8 cellular contexts compared by ENCODE assay signal in the genomic region with DNA sequence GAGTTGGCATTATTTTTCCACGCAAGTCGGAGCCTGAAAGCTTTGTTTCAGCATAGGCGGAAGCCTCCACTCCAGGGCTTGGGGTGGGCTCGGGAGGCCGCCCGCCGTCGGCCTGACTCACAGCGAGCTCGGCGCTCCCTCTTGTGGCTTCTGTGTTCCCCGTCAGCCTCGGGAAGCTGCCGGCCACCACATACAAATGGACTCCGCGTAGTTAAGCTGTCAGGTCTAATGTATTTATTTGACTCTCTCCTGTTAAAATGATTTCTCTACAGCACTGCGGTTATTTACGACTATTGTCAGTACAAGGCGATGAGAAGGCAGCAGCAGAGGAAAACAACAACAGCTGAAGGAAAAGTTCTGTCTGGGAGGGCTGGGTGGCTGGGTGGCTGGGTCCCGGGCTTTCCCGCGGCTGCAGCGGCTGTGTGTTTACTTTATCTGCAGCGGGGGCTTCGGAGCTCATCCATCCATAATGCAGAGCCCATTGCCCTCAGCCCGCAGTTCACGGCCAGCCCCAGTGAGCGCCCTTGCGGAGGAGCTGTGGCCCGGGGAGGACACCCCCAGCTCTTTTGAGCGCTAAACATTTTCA.
DNase-seq lines count a peak whose midpoint lies in the region; ATAC-seq and TF ChIP-seq lines count a peak whose summit lies in the region.

No MANE protein-coding gene starts in this region.

- ATAC-seq in GM21381 (IDR thresholded peaks at IDR 0.05; ENCODE audit: unreplicated experiment) (peak; percentile 80), lung (ENCODE audit: insufficient read depth, low FRiP score) (peak; percentile 59)
- ATAC-seq in stimulated activated naive CD8-positive, alpha-beta T cell treated with anti-CD3 and anti-CD28 coated beads, Interleukin-15, amount 100 ng/mL, for 72 hours: peak; percentile 62

- H3K36me3 ChIP-seq in lung (ENCODE audit: control insufficient read depth in 2 of 2, insufficient read depth in 2 of 2, low read length in 2 of 2): no peaks in the 10 kb centered on the region

- H3K4me3 Mint-ChIP-seq in stimulated activated naive CD8-positive, alpha-beta T cell treated with anti-CD3 and anti-CD28 coated beads, Interleukin-15, amount 100 ng/mL, for 72 hours: peak overlapping the region; percentile 30 to 38

- H3K4me1 ChIP-seq in lung (ENCODE audit: control insufficient read depth in 2 of 2, insufficient read depth in 2 of 2, low read length in 2 of 2): no peaks in the 10 kb centered on the region

- H3K9me3 ChIP-seq in lung (ENCODE audit: control insufficient read depth in 2 of 2, insufficient read depth in 1 of 2, low read length in 1 of 2): no peaks in the 10 kb centered on the region

- no peak overlapping the region for H3K4me3 ChIP-seq in lung

- peak; percentile 3 for TF ChIP-seq CTCF in lung (IDR thresholded peaks at IDR 0.05; ENCODE audit: control extremely low read depth, extremely low read depth)

- no peak overlapping the region for H3K27ac Mint-ChIP-seq in stimulated activated naive CD8-positive, alpha-beta T cell treated with anti-CD3 and anti-CD28 coated beads, Interleukin-15, amount 100 ng/mL, for 72 hours

- H3K27ac ChIP-seq in lung (ENCODE audit: low read depth in 1 of 2, low read length in 1 of 2): no peak overlapping the region

- H3K27me3 Mint-ChIP-seq in stimulated activated naive CD8-positive, alpha-beta T cell treated with anti-CD3 and anti-CD28 coated beads, Interleukin-15, amount 100 ng/mL, for 72 hours: peaks cover 84% of the 10 kb centered on the region

- DNase-seq in DMS79 (lab: John Stamatoyannopoulos, UW): peak; percentile 52
- DNase-seq in HuH-7.5 (ENCODE audit: low spot score): peak; percentile 30
- peak; percentile 52 for DNase-seq in OCI-M1 (lab: John Stamatoyannopoulos, UW)
- peak; percentile 85 for DNase-seq in ecto neural progenitor cell (ENCODE audit: low spot score)
- DNase-seq in lung (ENCODE audit: low spot score): peak; percentile 46
- peak; percentile 31 to 33 for DNase-seq in stimulated activated naive CD8-positive, alpha-beta T cell treated with anti-CD3 and anti-CD28 coated beads, Interleukin-15, amount 100 ng/mL, for 72 hours
- DNase-seq in T-helper 9 cell: no peak

- H3K27me3 ChIP-seq in lung (ENCODE audit: control insufficient read depth, insufficient read depth): no peaks in the 10 kb centered on the region

- WGBS in lung, 2 donors: 2 to 4% methylated on average over 31 of the region's 31 CpGs

- no peaks in the 10 kb centered on the region for H3K9me3 Mint-ChIP-seq in stimulated activated naive CD8-positive, alpha-beta T cell treated with anti-CD3 and anti-CD28 coated beads, Interleukin-15, amount 100 ng/mL, for 72 hours

- H3K4me1 Mint-ChIP-seq in stimulated activated naive CD8-positive, alpha-beta T cell treated with anti-CD3 and anti-CD28 coated beads, Interleukin-15, amount 100 ng/mL, for 72 hours: peaks cover 7% of the 10 kb centered on the region
